15 cellular contexts compared by ENCODE assay signal in the genomic region with DNA sequence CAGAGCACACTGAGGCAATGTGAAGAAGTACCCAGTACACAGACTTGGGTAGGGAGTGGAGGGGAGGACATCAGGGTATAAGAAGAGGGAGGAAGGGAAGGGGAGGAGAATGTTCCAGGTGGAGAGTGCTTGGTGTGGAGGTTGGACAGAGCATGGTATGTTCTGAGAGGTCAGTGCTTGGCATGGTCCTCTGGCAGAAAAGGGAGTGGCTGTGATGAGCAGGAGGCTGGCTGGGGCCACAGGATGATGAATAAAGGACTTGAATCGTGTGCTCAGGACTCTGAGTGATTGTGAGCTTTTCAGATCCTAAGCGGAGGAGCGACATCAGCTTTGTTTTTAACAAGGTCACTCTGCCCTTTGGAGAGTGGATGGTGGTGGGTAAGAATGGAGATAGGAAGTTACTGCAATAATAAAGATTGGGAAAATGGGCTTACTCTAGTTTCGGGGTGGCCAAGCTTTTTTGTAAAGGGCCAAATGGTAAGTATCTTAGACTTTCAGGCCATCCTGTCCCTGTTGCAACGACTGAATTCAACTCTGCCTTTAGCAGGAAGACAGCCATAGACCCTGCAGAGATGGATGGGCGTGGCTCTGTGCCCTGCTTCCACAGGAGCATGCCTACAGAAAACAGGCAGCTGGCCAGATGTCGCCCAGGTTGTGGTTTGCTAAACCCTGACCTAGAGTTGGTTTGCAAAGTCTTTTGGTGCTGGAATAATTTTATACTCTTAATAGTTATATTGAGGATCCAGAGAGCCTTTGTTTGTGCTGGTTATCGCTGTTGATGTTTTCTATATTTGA. TPM values are rescaled to one million over a fixed set of nuclear protein-coding genes. Genes with fewer than 3 reads are reported as not detected.
A peak's percentile ranks its signal among the peaks of the same experiment; 100 is the strongest.
DNase-seq lines count a peak whose midpoint lies in the region; ATAC-seq lines count a peak whose summit lies in the region.
"Had no signal": no experiment of that assay in that cellular context is flagged by ENCODE, and none has a peak within 500 bp of the region (broad histone marks: within the 10 kb centered on the region; RNA-seq: fewer than 3 reads in every experiment).

No MANE protein-coding gene starts in this region.

- H3K36me3 ChIP-seq in BLaER1 treated with 17β-estradiol and CSF1 and Interleukin-3, amounts not matched to agents 10 nM and 100 nM, result peaks cover 60 to 87% (median 76%) of the 10 kb centered on the region in 11 experiments
- H3K36me3 ChIP-seq in CD4-positive, alpha-beta memory T cell (ENCODE audit: insufficient read depth, low read length), result peaks cover 17% of the 10 kb centered on the region
- H3K36me3 ChIP-seq: ovary had no signal

- peak overlapping the region in 2 of 11 experiments; percentile 0 to 10; a peak in 1 of 22 replicates for H3K9ac ChIP-seq in BLaER1 treated with 17β-estradiol and CSF1 and Interleukin-3, amounts not matched to agents 10 nM and 100 nM

- no peaks in the 10 kb centered on the region for H3K27me3 Mint-ChIP-seq in CD4-positive, alpha-beta memory T cell
- no peaks in the 10 kb centered on the region for H3K27me3 Mint-ChIP-seq in activated T-helper 17 cell treated with anti-CD3 and anti-CD28 coated beads, Interleukin-2, amount 50 U/mL, for 72 hours
- no peaks in the 10 kb centered on the region for H3K27me3 Mint-ChIP-seq in memory B cell

- peaks cover 96 to 100% (median 100%) of the 10 kb centered on the region in 11 experiments for H4K20me1 ChIP-seq in BLaER1 treated with 17β-estradiol and CSF1 and Interleukin-3, amounts not matched to agents 10 nM and 100 nM

- H3K27ac Mint-ChIP-seq in CD4-positive, alpha-beta memory T cell, result peak overlapping the region; percentile 44 to 95 (median 80)
- peak overlapping the region; percentile 63 for H3K27ac Mint-ChIP-seq in activated T-helper 17 cell treated with anti-CD3 and anti-CD28 coated beads, Interleukin-2, amount 50 U/mL, for 72 hours
- peak overlapping the region; percentile 30 for H3K27ac Mint-ChIP-seq in memory B cell

- no peak for ATAC-seq in activated T-helper 17 cell treated with anti-CD3 and anti-CD28 coated beads, Interleukin-2, amount 50 U/mL, for 72 hours (replicated peaks)
- no peak for ATAC-seq in memory B cell (ENCODE audit: low read depth)
- no peak for ATAC-seq in GM19023 (IDR thresholded peaks at IDR 0.05; ENCODE audit: unreplicated experiment)
- ATAC-seq: foreskin keratinocyte had no signal

- no peak for DNase-seq in CD4-positive, alpha-beta memory T cell
- DNase-seq in memory B cell (ENCODE audit: low spot score in 2 of 2), result no peak
- DNase-seq in stimulated activated CD4-positive, alpha-beta T cell treated with anti-CD3 and anti-CD28 coated beads, Interleukin-15, amount 100 ng/mL, for 24 hours, result no peak
- no peak for DNase-seq in NCI-H1694 treated with DMSO at 0.1 percent for 48 hours (lab: John Stamatoyannopoulos, UW)
- DNase-seq: foreskin keratinocyte; HCEC 1CT; NCI-H1048; SJCRH30; small intestine; stimulated activated naive CD4-positive, alpha-beta T cell treated with Interleukin-2 at 50 U/mL for 16 hours had no signal

- no peak overlapping the region for H3K4me3 ChIP-seq in BLaER1 treated with 17β-estradiol and CSF1 and Interleukin-3, amounts not matched to agents 10 nM and 100 nM
- no peak overlapping the region for H3K4me3 ChIP-seq in CD4-positive, alpha-beta memory T cell (ENCODE audit: low read length in 2 of 2)
- H3K4me3 ChIP-seq: cardiac muscle cell, ovary, SJCRH30 had no signal

- H3K4me1 ChIP-seq in BLaER1 treated with 17β-estradiol and CSF1 and Interleukin-3, amounts not matched to agents 10 nM and 100 nM, result peaks cover 26 to 85% (median 60%) of the 10 kb centered on the region in 10 experiments
- peaks cover 71% of the 10 kb centered on the region for H3K4me1 ChIP-seq in CD4-positive, alpha-beta memory T cell (ENCODE audit: insufficient read depth, low read length)
- H3K4me1 ChIP-seq: SJCRH30 had no signal

- CTCF ChIA-PET in CD4-positive, alpha-beta memory T cell (lab: Charles Lee; ENCODE audit: partially characterized antibody), result interaction anchor here (1.8 to 2.1 kb wide), 3 partner anchors 13 to 114 kb away, joined by 4 to 6 read pairs (median 5); no protein-coding TSS in a partner anchor

- peak overlapping the region in 6 of 11 experiments; percentile 10 to 28 (median 24); a peak in 7 of 22 replicates for H3K4me2 ChIP-seq in BLaER1 treated with 17β-estradiol and CSF1 and Interleukin-3, amounts not matched to agents 10 nM and 100 nM

- intact Hi-C loops in CD4-positive, alpha-beta memory T cell (cut with micrococcal nuclease), result loop anchor here (10.0 kb wide), 1 partner anchor 1346 kb away; no protein-coding TSS in a partner anchor

- peak overlapping the region; percentile 20 to 76 (median 52) for H3K4me3 Mint-ChIP-seq in CD4-positive, alpha-beta memory T cell
- H3K4me3 Mint-ChIP-seq in activated T-helper 17 cell treated with anti-CD3 and anti-CD28 coated beads, Interleukin-2, amount 50 U/mL, for 72 hours, result peak overlapping the region; percentile 43
- H3K4me3 Mint-ChIP-seq in memory B cell, result no peak overlapping the region

- POLR2A ChIA-PET in CD4-positive, alpha-beta memory T cell (lab: Charles Lee; ENCODE audit: partially characterized antibody), result interaction anchor here (1.3 kb wide), 1 partner anchor 63 kb away, joined by 4 read pairs; no protein-coding TSS in a partner anchor

- no peaks in the 10 kb centered on the region for H3K9me3 Mint-ChIP-seq in CD4-positive, alpha-beta memory T cell
- no peaks in the 10 kb centered on the region for H3K9me3 Mint-ChIP-seq in activated T-helper 17 cell treated with anti-CD3 and anti-CD28 coated beads, Interleukin-2, amount 50 U/mL, for 72 hours
- H3K9me3 Mint-ChIP-seq in memory B cell, result peaks cover 2% of the 10 kb centered on the region

- peaks cover 0 to 11% (median 7%) of the 10 kb centered on the region in 11 experiments; a peak in 12 of 22 replicates for H3K9me3 ChIP-seq in BLaER1 treated with 17β-estradiol and CSF1 and Interleukin-3, amounts not matched to agents 10 nM and 100 nM (replicated peaks in 1 of 11)
- no peaks in the 10 kb centered on the region for H3K9me3 ChIP-seq in CD4-positive, alpha-beta memory T cell (ENCODE audit: control insufficient read depth in 1 of 2, low read length in 2 of 2)
- H3K9me3 ChIP-seq: ovary, SJCRH30 had no signal

- no peaks in the 10 kb centered on the region for H3K27me3 ChIP-seq in BLaER1 treated with 17β-estradiol and CSF1 and Interleukin-3, amounts not matched to agents 10 nM and 100 nM
- H3K27me3 ChIP-seq in CD4-positive, alpha-beta memory T cell (ENCODE audit: insufficient read depth, low read length), result no peaks in the 10 kb centered on the region
- H3K27me3 ChIP-seq: cardiac muscle cell, foreskin keratinocyte, ovary, SJCRH30 had no signal

- peaks cover 31 to 44% of the 10 kb centered on the region in 2 donors for H3K36me3 Mint-ChIP-seq in CD4-positive, alpha-beta memory T cell
- peaks cover 94% of the 10 kb centered on the region for H3K36me3 Mint-ChIP-seq in activated T-helper 17 cell treated with anti-CD3 and anti-CD28 coated beads, Interleukin-2, amount 50 U/mL, for 72 hours (ENCODE audit: low read depth)
- peaks cover 21% of the 10 kb centered on the region for H3K36me3 Mint-ChIP-seq in memory B cell

- H3K27ac ChIP-seq in BLaER1 treated with 17β-estradiol and CSF1 and Interleukin-3, amounts not matched to agents 10 nM and 100 nM, result no peak overlapping the region
- H3K27ac ChIP-seq in CD4-positive, alpha-beta memory T cell (ENCODE audit: low read depth, low read length), result peak overlapping the region; percentile 4
- H3K27ac ChIP-seq: cardiac muscle cell, foreskin keratinocyte, SJCRH30 had no signal

- H3K4me1 Mint-ChIP-seq in CD4-positive, alpha-beta memory T cell, result peaks cover 57 to 87% (median 74%) of the 10 kb centered on the region in 4 donors
- peaks cover 55% of the 10 kb centered on the region for H3K4me1 Mint-ChIP-seq in activated T-helper 17 cell treated with anti-CD3 and anti-CD28 coated beads, Interleukin-2, amount 50 U/mL, for 72 hours
- peaks cover 33% of the 10 kb centered on the region for H3K4me1 Mint-ChIP-seq in memory B cell

RNA-seq across cellular contexts. Expression of a gene that starts 8.4 kb away (rescaled TPM):
- total RNA-seq in CD4-positive, alpha-beta memory T cell, result 10 to 100 TPM; 47.2 to 49.2 TPM
- polyA plus RNA-seq in CD4-positive, alpha-beta memory T cell, result 10 to 100 TPM; 25.7 to 36.2 TPM
- total RNA-seq in activated T-helper 17 cell treated with anti-CD3 and anti-CD28 coated beads, Interleukin-2, amount 50 U/mL, for 72 hours, result 10 to 100 TPM; 31.6 to 46.4 TPM

Comparison
In these comparisons a context has a peak if more than half of its experiments do, and no peak if none do; other contexts are left out.
1. H3K27ac Mint-ChIP-seq: peak in every context shown above with its lines; median percentile 80 in CD4-positive, alpha-beta memory T cell; 63 in activated T-helper 17 cell treated with anti-CD3 and anti-CD28 coated beads, Interleukin-2, amount 50 U/mL, for 72 hours; 30 in memory B cell.